In genomic region chr6:148285205-148285604, GRCh38 we compare ENCODE assay signal across 24 cellular contexts. TPM values are rescaled to one million over a fixed set of nuclear protein-coding genes. Genes with fewer than 3 reads are reported as not detected.
DNase-seq lines count a peak whose midpoint lies in the region; ATAC-seq and TF ChIP-seq lines count a peak whose summit lies in the region.
"Had no signal": no experiment of that assay in that cellular context is flagged by ENCODE, and none has a peak within 500 bp of the region (broad histone marks: within the 10 kb centered on the region; RNA-seq: fewer than 3 reads in every experiment).

No MANE protein-coding gene starts in this region.

- H3K4me2 ChIP-seq in mesenchymal stem cell (ENCODE audit: low read length, poor library complexity, severe bottlenecking): no peak overlapping the region
- H3K4me2 ChIP-seq: A549; BLaER1 treated with 17β-estradiol and CSF1 and Interleukin-3, amounts not matched to agents 10 nM and 100 nM had no signal

- no peak for TF ChIP-seq CTCF in HFFc6 (IDR thresholded peaks at IDR 0.05)
- no peak for TF ChIP-seq CTCF in endothelial cell (IDR thresholded peaks at IDR 0.05; ENCODE audit: unreplicated experiment)
- no peak for TF ChIP-seq CTCF in endodermal cell (conservative IDR thresholded peaks at IDR 0.05)

- H3K27me3 ChIP-seq in mesenchymal stem cell (ENCODE audit: control insufficient read depth in 1 of 2, insufficient read depth in 1 of 2, low read length in 2 of 2): no peaks in the 10 kb centered on the region
- H3K27me3 ChIP-seq in endodermal cell (ENCODE audit: control insufficient read depth, insufficient read depth, low read length, poor library complexity, severe bottlenecking): no peaks in the 10 kb centered on the region
- H3K27me3 ChIP-seq: BLaER1 treated with 17β-estradiol and CSF1 and Interleukin-3, amounts not matched to agents 10 nM and 100 nM had no signal

- no peak overlapping the region for H3K4ac ChIP-seq in mesenchymal stem cell (ENCODE audit: low read depth in 1 of 2, low read length in 2 of 2)

- peak; percentile 57 for DNase-seq in EH (ENCODE audit: low read depth)
- peak; percentile 13 for DNase-seq in HFFc6
- DNase-seq in RPMI7951 (ENCODE audit: low read depth): peak; percentile 69
- DNase-seq in mesenchymal stem cell: no peak
- no peak for DNase-seq in endothelial cell (ENCODE audit: low spot score)
- no peak for DNase-seq in endodermal cell
- DNase-seq: AML-193; Caco-2; Calu3; CD4-positive, alpha-beta T cell; CD8-positive, alpha-beta T cell; DMS 273 treated with DMSO at 0.1 percent for 48 hours; DMS153; DMS53; DMS79; DND-41; GDM1 had no signal

- H3K18ac ChIP-seq in mesenchymal stem cell (ENCODE audit: low read depth in 1 of 2, low read length in 2 of 2): no peak overlapping the region

- H2BK120ac ChIP-seq in mesenchymal stem cell (ENCODE audit: low read depth, low read length): no peak overlapping the region

- H3K9ac ChIP-seq in mesenchymal stem cell (ENCODE audit: low read length): peak overlapping the region; percentile 8
- no peak overlapping the region for H3K9ac ChIP-seq in endodermal cell (ENCODE audit: extremely low read depth, low read length, poor library complexity, severe bottlenecking)
- H3K9ac ChIP-seq: BLaER1 treated with 17β-estradiol and CSF1 and Interleukin-3, amounts not matched to agents 10 nM and 100 nM had no signal

- H3K36me3 ChIP-seq in mesenchymal stem cell (ENCODE audit: control insufficient read depth in 1 of 2, insufficient read depth in 2 of 2, low read depth in 1 of 2, low read length in 2 of 2) (peaks cover 0 to 49% of the 10 kb centered on the region in 2 experiments), endodermal cell (ENCODE audit: control insufficient read depth, insufficient read depth, low read length) (no peaks in the 10 kb centered on the region)
- H3K36me3 ChIP-seq: BLaER1 treated with 17β-estradiol and CSF1 and Interleukin-3, amounts not matched to agents 10 nM and 100 nM had no signal

- H3K9me3 Mint-ChIP-seq in HFFc6 (no peaks in the 10 kb centered on the region), endothelial cell (ENCODE audit: unreplicated experiment) (no peaks in the 10 kb centered on the region), endodermal cell (no peaks in the 10 kb centered on the region)
- H3K9me3 Mint-ChIP-seq: CD4-positive, alpha-beta T cell; CD8-positive, alpha-beta T cell had no signal

- no peak overlapping the region for H4K8ac ChIP-seq in mesenchymal stem cell (ENCODE audit: low read length)

- H3K27me3 Mint-ChIP-seq in HFFc6 (ENCODE audit: insufficient read depth) (no peaks in the 10 kb centered on the region; the same call in none of the 2 replicates), endothelial cell (ENCODE audit: unreplicated experiment) (no peaks in the 10 kb centered on the region), endodermal cell (ENCODE audit: insufficient read depth) (peaks cover 3% of the 10 kb centered on the region)

- H3K4me1 ChIP-seq in mesenchymal stem cell (ENCODE audit: control insufficient read depth, insufficient read depth, low read depth, low read length) (no peaks in the 10 kb centered on the region), endodermal cell (ENCODE audit: control insufficient read depth, insufficient read depth, low read length) (peaks cover 6% of the 10 kb centered on the region)
- H3K4me1 ChIP-seq: A549; BLaER1 treated with 17β-estradiol and CSF1 and Interleukin-3, amounts not matched to agents 10 nM and 100 nM; Caco-2 had no signal

- H2BK5ac ChIP-seq in mesenchymal stem cell (ENCODE audit: low read depth, low read length, poor library complexity, severe bottlenecking): no peak overlapping the region

- H3K79me1 ChIP-seq in mesenchymal stem cell (replicated peaks; ENCODE audit: low read length, poor library complexity, severe bottlenecking): no peaks in the 10 kb centered on the region

- H3K4me3 Mint-ChIP-seq in HFFc6 (no peak overlapping the region), endothelial cell (ENCODE audit: unreplicated experiment) (no peak overlapping the region), endodermal cell (no peak overlapping the region)
- H3K4me3 Mint-ChIP-seq: B cell; CD4-positive, alpha-beta T cell; CD8-positive, alpha-beta T cell had no signal

- no peak for ATAC-seq in GM18868 (IDR thresholded peaks at IDR 0.05; ENCODE audit: unreplicated experiment)
- ATAC-seq: A549; CD8-positive, alpha-beta T cell; GM12878 had no signal

- H3K9me3 ChIP-seq in mesenchymal stem cell (ENCODE audit: control insufficient read depth, low read length) (no peaks in the 10 kb centered on the region), endodermal cell (ENCODE audit: control insufficient read depth, low read length) (no peaks in the 10 kb centered on the region)
- H3K9me3 ChIP-seq: A549; BLaER1 treated with 17β-estradiol and CSF1 and Interleukin-3, amounts not matched to agents 10 nM and 100 nM; Caco-2 had no signal

- H3K27ac ChIP-seq in mesenchymal stem cell (ENCODE audit: low read length, poor library complexity, severe bottlenecking): no peak overlapping the region
- no peak overlapping the region for H3K27ac ChIP-seq in endodermal cell (ENCODE audit: low read depth, low read length)
- H3K27ac ChIP-seq: 22Rv1; A549; BLaER1 treated with 17β-estradiol and CSF1 and Interleukin-3, amounts not matched to agents 10 nM and 100 nM; C4-2B had no signal

- no peak overlapping the region for H2BK15ac ChIP-seq in mesenchymal stem cell (ENCODE audit: low read depth, poor library complexity, severe bottlenecking)

- H3K4me1 Mint-ChIP-seq in HFFc6 (ENCODE audit: low read depth) (peaks cover 44% of the 10 kb centered on the region), endothelial cell (ENCODE audit: unreplicated experiment) (peaks cover 8% of the 10 kb centered on the region), endodermal cell (peaks cover 12% of the 10 kb centered on the region)
- H3K4me1 Mint-ChIP-seq: B cell had no signal

- H2AFZ ChIP-seq in mesenchymal stem cell (ENCODE audit: low read depth, low read length): no peak overlapping the region

- H3K4me3 ChIP-seq in mesenchymal stem cell (ENCODE audit: insufficient read depth in 1 of 2, low read depth in 1 of 2, low read length in 2 of 2) (no peak overlapping the region), endodermal cell (ENCODE audit: low read length) (no peak overlapping the region)
- H3K4me3 ChIP-seq: A549; BLaER1 treated with 17β-estradiol and CSF1 and Interleukin-3, amounts not matched to agents 10 nM and 100 nM; GM12878 had no signal

- H3K14ac ChIP-seq in mesenchymal stem cell (ENCODE audit: low read length in 2 of 2): no peak overlapping the region

- no peak overlapping the region for H3K23ac ChIP-seq in mesenchymal stem cell (ENCODE audit: low read length in 2 of 2)

- H3K36me3 Mint-ChIP-seq in HFFc6 (ENCODE audit: low read depth) (peaks cover 55% of the 10 kb centered on the region), endothelial cell (ENCODE audit: low read depth, unreplicated experiment) (no peaks in the 10 kb centered on the region), endodermal cell (ENCODE audit: low read depth) (no peaks in the 10 kb centered on the region)
- H3K36me3 Mint-ChIP-seq: CD8-positive, alpha-beta T cell had no signal

- H4K91ac ChIP-seq in mesenchymal stem cell (ENCODE audit: low read length): no peak overlapping the region

- no peak overlapping the region for H2AK5ac ChIP-seq in mesenchymal stem cell (ENCODE audit: low read length, severe bottlenecking)

- H2BK12ac ChIP-seq in mesenchymal stem cell (ENCODE audit: low read length in 2 of 2): no peak overlapping the region

- peak overlapping the region; percentile 8; the same call in 1 of the 2 replicates for H3K27ac Mint-ChIP-seq in HFFc6
- H3K27ac Mint-ChIP-seq in endothelial cell (ENCODE audit: unreplicated experiment): no peak overlapping the region
- H3K27ac Mint-ChIP-seq in endodermal cell: no peak overlapping the region
- H3K27ac Mint-ChIP-seq: B cell; CD4-positive, alpha-beta T cell; CD8-positive, alpha-beta T cell had no signal

- WGBS in mesenchymal stem cell: 86% methylated on average over 2 of the region's 2 CpGs
- WGBS in endodermal cell (ENCODE audit: insufficient coverage in 1 of 2, insufficient read length in 1 of 2), 2 experiments: 91 to 100% methylated on average over 2 of the region's 2 CpGs

RNA-seq across cellular contexts. Expression of gene SASH1, which starts 57.4 kb away (rescaled TPM):
- total RNA-seq in HFFc6 (2021; fragmentation: NEBNext Ultra II Directional; extraction: Animal tissue kit (Norgen Biotek cat#: 25700)): 10 to 100 TPM; 66.0 to 91.4 (median 88.4) TPM
- 16.1 and 27.4 TPM in 2 replicates for total RNA-seq in RPMI7951 (2014; rRNA removed; shearing (Covaris generic))
- polyA plus RNA-seq in mesenchymal stem cell (2013, experiment 1 of 2): 35.8 TPM
- polyA plus RNA-seq in mesenchymal stem cell (2013, experiment 2 of 2): 34.3 TPM
- total RNA-seq in endothelial cell (ENCODE audit: unreplicated experiment) (138 TPM), endodermal cell (10 to 100 TPM in 1 of 2 donors, 1 to 10 TPM in 1; 4.6 to 12.4 TPM)
- 24.1 TPM for polyA plus RNA-seq in endodermal cell (2013, experiment 1 of 2)
- polyA plus RNA-seq in endodermal cell (2013, experiment 2 of 2): 24.4 TPM

Comparison
In these comparisons a context has a peak if more than half of its experiments do, and no peak if none do; other contexts are left out.
1. DNase-seq: peak in EH (single experiment), HFFc6 (single experiment) and RPMI7951 (single experiment); none in mesenchymal stem cell (single experiment), endothelial cell (single experiment) and endodermal cell (single experiment).